ENCODE assay signal across 17 cellular contexts in the genomic region with DNA sequence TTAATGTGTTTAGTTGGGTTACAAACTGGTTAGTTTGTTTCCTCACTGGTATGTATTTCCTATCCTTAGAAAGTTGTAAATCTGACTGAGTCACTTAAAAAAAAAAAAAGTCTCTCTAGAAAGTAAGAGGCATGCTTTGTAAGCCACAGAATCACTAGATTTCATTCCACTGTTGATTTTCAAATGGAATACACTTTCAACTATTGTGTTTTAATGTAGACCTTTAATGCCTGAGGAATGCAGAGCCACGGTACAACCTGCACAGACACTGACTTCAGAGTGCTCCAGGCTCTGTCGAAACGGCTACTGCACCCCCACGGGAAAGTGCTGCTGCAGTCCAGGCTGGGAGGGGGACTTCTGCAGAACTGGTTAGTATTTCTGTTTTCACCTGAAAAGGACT.
DNase-seq lines count a peak whose midpoint lies in the region; ATAC-seq, FAIRE-seq and TF ChIP-seq lines count a peak whose summit lies in the region.
"Had no signal": no experiment of that assay in that cellular context is flagged by ENCODE, and none has a peak within 500 bp of the region (broad histone marks: within the 10 kb centered on the region; RNA-seq: fewer than 3 reads in every experiment).

No MANE protein-coding gene starts in this region.

- CTCF ChIA-PET in HEK293T (lab: Yijun Ruan, JAX), result no interaction called here

- POLR2A ChIA-PET in HEK293T (lab: Yijun Ruan, JAX), result no interaction called here

- no peak for TF ChIP-seq EP300 in upper lobe of left lung (IDR thresholded peaks at IDR 0.05)

- no peak for TF ChIP-seq POLR2A in upper lobe of left lung (IDR thresholded peaks at IDR 0.05)

- no peak overlapping the region for H3K4me3 Mint-ChIP-seq in glutamatergic neuron (ENCODE audit: unreplicated experiment)
- H3K4me3 Mint-ChIP-seq: activated CD8-positive, alpha-beta T cell treated with anti-CD3 and anti-CD28 coated beads, Interleukin-2, amount 10 ng/mL, durations not matched to agents 7 days and 5 days; central memory CD8-positive, alpha-beta T cell; natural killer cell had no signal

- no peaks in the 10 kb centered on the region for H3K27me3 ChIP-seq in upper lobe of left lung
- H3K27me3 ChIP-seq: testis had no signal

- TF ChIP-seq CTCF in glutamatergic neuron (IDR thresholded peaks at IDR 0.05; ENCODE audit: partially characterized antibody, unreplicated experiment) (no peak), upper lobe of left lung (IDR thresholded peaks at IDR 0.05) (no peak)

- no peaks in the 10 kb centered on the region for H3K27me3 Mint-ChIP-seq in glutamatergic neuron (ENCODE audit: unreplicated experiment)
- H3K27me3 Mint-ChIP-seq: central memory CD8-positive, alpha-beta T cell had no signal

- H3K27ac Mint-ChIP-seq in glutamatergic neuron (ENCODE audit: unreplicated experiment), result no peak overlapping the region
- H3K27ac Mint-ChIP-seq: activated CD8-positive, alpha-beta T cell treated with anti-CD3 and anti-CD28 coated beads, Interleukin-2, amount 10 ng/mL, durations not matched to agents 7 days and 5 days; natural killer cell had no signal

- H3K36me3 Mint-ChIP-seq in glutamatergic neuron (ENCODE audit: unreplicated experiment), result no peaks in the 10 kb centered on the region
- H3K36me3 Mint-ChIP-seq: natural killer cell had no signal

- no peak for ATAC-seq in upper lobe of left lung (ENCODE audit: low FRiP score in 2 of 2)
- no peak for ATAC-seq in GM21717 (IDR thresholded peaks at IDR 0.05; ENCODE audit: unreplicated experiment)
- ATAC-seq: activated CD8-positive, alpha-beta T cell treated with anti-CD3 and anti-CD28 coated beads, Interleukin-2, amount 10 ng/mL, durations not matched to agents 7 days and 5 days; left colon; natural killer cell had no signal

- no peaks in the 10 kb centered on the region for H3K4me1 Mint-ChIP-seq in glutamatergic neuron (ENCODE audit: low read depth, unreplicated experiment)
- H3K4me1 Mint-ChIP-seq: central memory CD8-positive, alpha-beta T cell; natural killer cell had no signal

- no peaks in the 10 kb centered on the region for H3K36me3 ChIP-seq in upper lobe of left lung

- no peak for FAIRE-seq in urothelium cell line (lab: Jason Lieb, UNC)

- H3K4me3 ChIP-seq in upper lobe of left lung, result no peak overlapping the region
- H3K4me3 ChIP-seq: testis had no signal

- no peaks in the 10 kb centered on the region for H3K9me3 Mint-ChIP-seq in glutamatergic neuron (ENCODE audit: unreplicated experiment)
- H3K9me3 Mint-ChIP-seq: central memory CD8-positive, alpha-beta T cell; natural killer cell had no signal

- no peak for DNase-seq in HEK293T (ENCODE audit: extremely low spot score)
- peak; percentile 13 for DNase-seq in amniotic stem cell (lab: John Stamatoyannopoulos, UW)
- DNase-seq in glutamatergic neuron, result peak; percentile 16
- DNase-seq in urothelium cell line (ENCODE audit: low spot score), result peak; percentile 35
- no peak for DNase-seq in upper lobe of left lung
- no peak for DNase-seq in MV-4-11 (lab: John Stamatoyannopoulos, UW)
- DNase-seq: activated CD8-positive, alpha-beta T cell treated with anti-CD3 and anti-CD28 coated beads, Interleukin-2, amount 10 ng/mL, durations not matched to agents 7 days and 5 days; activated effector memory CD4-positive, alpha-beta T cell treated with anti-CD3 and anti-CD28 coated beads, Interleukin-2, amount 50 U/mL, for 16 hours; erythroblast; left colon; natural killer cell; NCI-H1417; NCI-H69; T1000; testis had no signal

- H3K9me3 ChIP-seq in upper lobe of left lung, result no peaks in the 10 kb centered on the region
- H3K9me3 ChIP-seq: testis had no signal

- no peaks in the 10 kb centered on the region for H3K4me1 ChIP-seq in upper lobe of left lung
- H3K4me1 ChIP-seq: testis had no signal

- H3K27ac ChIP-seq in upper lobe of left lung, result no peak overlapping the region
- H3K27ac ChIP-seq: testis had no signal

- WGBS in upper lobe of left lung, 2 donors, result 34 to 42% methylated on average over 4 of the region's 4 CpGs

TF ChIP-seq in HEK293T, 16 proteins besides CTCF, POLR2A, EP300 and RAD21:
- TF ChIP-seq NFRKB (IDR thresholded peaks at IDR 0.05) (no peak), ZNF384 (IDR thresholded peaks at IDR 0.05) (0 out of 2 replicates have a peak, but pooled peaks have one; percentile 22)

Comparison
In these comparisons a context has a peak if more than half of its experiments do, and no peak if none do; other contexts are left out.
1. DNase-seq: peak in amniotic stem cell (single experiment), glutamatergic neuron (single experiment) and urothelium cell line (single experiment); none in HEK293T (single experiment), upper lobe of left lung (0 of 2) and MV-4-11 (single experiment).